11 cellular contexts compared by ENCODE assay signal in genomic region chr17:71180801-71181385, GRCh38.
A peak's percentile ranks its signal among the peaks of the same experiment; 100 is the strongest.
DNase-seq lines count a peak whose midpoint lies in the region; ATAC-seq and TF ChIP-seq lines count a peak whose summit lies in the region.
"Had no signal": no experiment of that assay in that cellular context is flagged by ENCODE, and none has a peak within 500 bp of the region (broad histone marks: within the 10 kb centered on the region; RNA-seq: fewer than 3 reads in every experiment).

No MANE protein-coding gene starts in this region.

- H3K27ac ChIP-seq in osteoblast (ENCODE audit: low read depth, low read length) = no peak overlapping the region

- peaks cover 0 to 2% (median 0%) of the 10 kb centered on the region in 5 donors for H3K27me3 Mint-ChIP-seq in naive thymus-derived CD8-positive, alpha-beta T cell
- H3K27me3 Mint-ChIP-seq in glutamatergic neuron (ENCODE audit: unreplicated experiment) = no peaks in the 10 kb centered on the region
- H3K27me3 Mint-ChIP-seq: dendritic cell treated with granulocyte-macrophage colony-stimulating factor and Interleukin-4, amounts not matched to agents 40 ng/mL and 50 ng/mL, for 4 days; stimulated activated naive B cell treated with anti-CD40 and anti-IgM and Interleukin-4, amounts not matched to agents 10 μg/mL and 1 μg/mL and 100 μg/mL, for 72 hours had no signal

- H4K20me1 ChIP-seq in osteoblast (ENCODE audit: insufficient read depth, low read length) = no peaks in the 10 kb centered on the region

- no peaks in the 10 kb centered on the region for H3K9me3 ChIP-seq in osteoblast (ENCODE audit: low read depth, low read length)
- no peaks in the 10 kb centered on the region for H3K9me3 ChIP-seq in HAP-1

- in situ Hi-C loops in HAP-1 (cut with MboI; ENCODE audit: low sequenced_read_pairs) = no loop called here
- in situ Hi-C loops in GM13977 (cut with MboI; ENCODE audit: low pct_unique_long_range_greater_than_20kb, low sequenced_read_pairs, unreplicated experiment) = no loop called here

- H3K4me1 ChIP-seq in osteoblast (ENCODE audit: insufficient read depth, low read length) = peaks cover 8% of the 10 kb centered on the region
- no peaks in the 10 kb centered on the region for H3K4me1 ChIP-seq in HAP-1

- peaks cover 0 to 6% (median 0%) of the 10 kb centered on the region in 9 donors for H3K9me3 Mint-ChIP-seq in naive thymus-derived CD8-positive, alpha-beta T cell
- peaks cover 1% of the 10 kb centered on the region for H3K9me3 Mint-ChIP-seq in glutamatergic neuron (ENCODE audit: unreplicated experiment)

- no peak overlapping the region for H3K27ac Mint-ChIP-seq in naive thymus-derived CD8-positive, alpha-beta T cell
- H3K27ac Mint-ChIP-seq in glutamatergic neuron (ENCODE audit: unreplicated experiment) = no peak overlapping the region
- H3K27ac Mint-ChIP-seq: dendritic cell treated with granulocyte-macrophage colony-stimulating factor and Interleukin-4, amounts not matched to agents 40 ng/mL and 50 ng/mL, for 4 days; stimulated activated naive B cell treated with anti-CD40 and anti-IgM and Interleukin-4, amounts not matched to agents 10 μg/mL and 1 μg/mL and 100 μg/mL, for 72 hours had no signal

- H3K4me3 ChIP-seq in cardiac fibroblast (replicated peaks in 1 of 2; ENCODE audit: low read depth in 2 of 2, low read length in 2 of 2) (no peak overlapping the region), osteoblast (ENCODE audit: insufficient read depth, low read length) (no peak overlapping the region), HAP-1 (no peak overlapping the region)
- H3K4me3 ChIP-seq: K562 had no signal

- H2AFZ ChIP-seq in osteoblast (ENCODE audit: low read length) = peak overlapping the region; percentile 3

- POLR2A ChIA-PET in naive thymus-derived CD8-positive, alpha-beta T cell (lab: Charles Lee) = no interaction called here

- no peak for ATAC-seq in naive thymus-derived CD8-positive, alpha-beta T cell
- ATAC-seq: K562; stimulated activated naive B cell treated with anti-CD40 and anti-IgM and Interleukin-4, amounts not matched to agents 10 μg/mL and 1 μg/mL and 100 μg/mL, for 72 hours had no signal

- DNase-seq in GM03348 (ENCODE audit: low spot score) = peak; percentile 19
- DNase-seq in NCI-H2107 treated with DMSO at 0.1 percent for 48 hours (lab: John Stamatoyannopoulos, UW; ENCODE audit: unreplicated experiment) = peak; percentile 53
- peak; percentile 9 to 47 for DNase-seq in cardiac fibroblast (ENCODE audit: low read depth in 2 of 2)
- DNase-seq in osteoblast (ENCODE audit: insufficient read length, low spot score, missing footprints) = no peak
- DNase-seq in HAP-1 (ENCODE audit: low spot score in 2 of 2) = no peak
- no peak for DNase-seq in GM13977 (ENCODE audit: low spot score)
- DNase-seq in naive thymus-derived CD8-positive, alpha-beta T cell = no peak
- no peak for DNase-seq in glutamatergic neuron
- DNase-seq: stimulated activated naive B cell treated with anti-CD40 and anti-IgM and Interleukin-4, amounts not matched to agents 10 μg/mL and 1 μg/mL and 100 μg/mL, for 72 hours had no signal

- H3K27me3 ChIP-seq in osteoblast (ENCODE audit: insufficient read depth, low read length) = no peaks in the 10 kb centered on the region
- H3K27me3 ChIP-seq in HAP-1 (ENCODE audit: low read depth) = no peaks in the 10 kb centered on the region

- no peak overlapping the region for H3K4me3 Mint-ChIP-seq in naive thymus-derived CD8-positive, alpha-beta T cell
- no peak overlapping the region for H3K4me3 Mint-ChIP-seq in glutamatergic neuron (ENCODE audit: unreplicated experiment)
- H3K4me3 Mint-ChIP-seq: dendritic cell treated with granulocyte-macrophage colony-stimulating factor and Interleukin-4, amounts not matched to agents 40 ng/mL and 50 ng/mL, for 4 days; stimulated activated naive B cell treated with anti-CD40 and anti-IgM and Interleukin-4, amounts not matched to agents 10 μg/mL and 1 μg/mL and 100 μg/mL, for 72 hours had no signal

- no peaks in the 10 kb centered on the region for H3K79me2 ChIP-seq in osteoblast (ENCODE audit: insufficient read depth, low read length)

- no peaks in the 10 kb centered on the region for H3K4me1 Mint-ChIP-seq in naive thymus-derived CD8-positive, alpha-beta T cell
- H3K4me1 Mint-ChIP-seq in glutamatergic neuron (ENCODE audit: low read depth, unreplicated experiment) = peaks cover 10% of the 10 kb centered on the region
- H3K4me1 Mint-ChIP-seq: stimulated activated naive B cell treated with anti-CD40 and anti-IgM and Interleukin-4, amounts not matched to agents 10 μg/mL and 1 μg/mL and 100 μg/mL, for 72 hours had no signal

- no peak overlapping the region for H3K4me2 ChIP-seq in osteoblast (ENCODE audit: insufficient read depth, low read length)

- no peaks in the 10 kb centered on the region for H3K36me3 Mint-ChIP-seq in naive thymus-derived CD8-positive, alpha-beta T cell
- no peaks in the 10 kb centered on the region for H3K36me3 Mint-ChIP-seq in glutamatergic neuron (ENCODE audit: unreplicated experiment)
- H3K36me3 Mint-ChIP-seq: stimulated activated naive B cell treated with anti-CD40 and anti-IgM and Interleukin-4, amounts not matched to agents 10 μg/mL and 1 μg/mL and 100 μg/mL, for 72 hours had no signal

- H3K36me3 ChIP-seq in osteoblast (ENCODE audit: insufficient read depth, low read length) (no peaks in the 10 kb centered on the region), HAP-1 (replicated peaks) (no peaks in the 10 kb centered on the region)

- TF ChIP-seq CTCF in cardiac fibroblast (IDR thresholded peaks at IDR 0.05; ENCODE audit: low read depth, low read length) (no peak), osteoblast (IDR thresholded peaks at IDR 0.05; ENCODE audit: extremely low read depth, low read depth, low read length) (no peak), GM13977 (IDR thresholded peaks at IDR 0.05; ENCODE audit: extremely low read depth, insufficient read depth, missing control alignments) (no peak), glutamatergic neuron (IDR thresholded peaks at IDR 0.05; ENCODE audit: partially characterized antibody, unreplicated experiment) (no peak)

Comparison
In these comparisons a context has a peak if more than half of its experiments do, and no peak if none do; other contexts are left out.
1. DNase-seq: peak in GM03348 (single experiment), NCI-H2107 treated with DMSO at 0.1 percent for 48 hours (single experiment) and cardiac fibroblast (2 of 2); none in osteoblast (single experiment), HAP-1 (0 of 2), GM13977 (single experiment), naive thymus-derived CD8-positive, alpha-beta T cell (0 of 10) and glutamatergic neuron (single experiment).